Comparison of ENCODE assay signal across 18 cellular contexts in the genomic region with DNA sequence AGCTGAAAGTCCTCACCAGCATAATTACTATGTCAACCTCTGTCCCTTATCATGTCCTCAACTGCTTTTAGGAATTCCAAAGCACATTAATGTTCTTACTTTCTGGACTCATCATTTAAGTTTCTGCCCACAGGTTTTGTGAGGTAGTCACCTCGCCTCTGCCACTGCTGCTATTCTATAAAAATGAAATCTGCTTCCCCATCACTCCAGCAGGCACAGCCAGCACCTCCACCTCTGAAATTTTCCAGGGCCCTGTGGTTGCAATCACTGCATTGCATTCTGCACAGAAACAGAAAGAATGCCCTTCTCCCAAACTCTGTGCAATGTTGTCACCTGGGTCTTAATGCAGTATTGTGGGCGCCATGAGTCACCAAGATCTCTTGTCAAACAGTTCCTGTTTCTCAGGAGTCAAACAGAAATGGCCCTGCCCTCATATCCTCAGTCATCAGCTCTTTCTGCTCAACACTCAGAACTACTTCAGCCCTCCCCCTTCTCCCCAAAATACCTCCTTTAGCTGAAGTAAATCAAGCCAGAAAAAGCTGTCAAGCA.
DNase-seq lines count a peak whose midpoint lies in the region; ATAC-seq and TF ChIP-seq lines count a peak whose summit lies in the region.
"Had no signal": no experiment of that assay in that cellular context is flagged by ENCODE, and none has a peak within 500 bp of the region (broad histone marks: within the 10 kb centered on the region; RNA-seq: fewer than 3 reads in every experiment).

No MANE protein-coding gene starts in this region.

- H3K9ac ChIP-seq in adipocyte (ENCODE audit: low read length) = no peak overlapping the region

- CTCF ChIA-PET in Calu3 (lab: Charles Lee) = no interaction called here

- H3K4me3 ChIP-seq in adipocyte (ENCODE audit: low read length) (no peak overlapping the region), spleen (no peak overlapping the region)
- H3K4me3 ChIP-seq: heart left ventricle, right atrium auricular region had no signal

- H3K27me3 ChIP-seq in adipocyte (replicated peaks; ENCODE audit: control insufficient read depth, insufficient read depth, low read length) (no peaks in the 10 kb centered on the region), foreskin keratinocyte (no peaks in the 10 kb centered on the region), spleen (replicated peaks in 1 of 7) (no peaks in the 10 kb centered on the region)
- H3K27me3 ChIP-seq: heart left ventricle, neutrophil, right atrium auricular region had no signal

- intact Hi-C loops in Calu3 (cut with micrococcal nuclease; ENCODE audit: unreplicated experiment) = no loop called here
- intact Hi-C loops in left colon (cut with DNase I, micrococcal nuclease) = no loop called here
- intact Hi-C loops in spleen (cut with DNase I; ENCODE audit: low total_unique reads) = no loop called here

- H3K4me3 Mint-ChIP-seq in Calu3 (ENCODE audit: low read depth, unreplicated experiment) = no peak overlapping the region
- H3K4me3 Mint-ChIP-seq: CD4-positive, alpha-beta T cell had no signal

- no peaks in the 10 kb centered on the region for H3K9me3 ChIP-seq in adipocyte (ENCODE audit: control insufficient read depth, low read length)
- no peaks in the 10 kb centered on the region for H3K9me3 ChIP-seq in spleen
- H3K9me3 ChIP-seq: heart left ventricle, neutrophil, right atrium auricular region had no signal

- H3K4me1 Mint-ChIP-seq in Calu3 (ENCODE audit: low read depth, unreplicated experiment) = peaks cover 23% of the 10 kb centered on the region

- H3K36me3 Mint-ChIP-seq in Calu3 (ENCODE audit: insufficient read depth, unreplicated experiment) = no peaks in the 10 kb centered on the region

- no peak for TF ChIP-seq CTCF in Calu3 (IDR thresholded peaks at IDR 0.05; ENCODE audit: unreplicated experiment)
- TF ChIP-seq CTCF in foreskin keratinocyte (conservative IDR thresholded peaks at IDR 0.05) = no peak
- TF ChIP-seq CTCF in spleen (IDR thresholded peaks at IDR 0.05 in 8 of 11, conservative IDR thresholded peaks at IDR 0.05 in 3 of 11) = no peak

- H3K4me1 ChIP-seq in adipocyte (ENCODE audit: control insufficient read depth, insufficient read depth, low read length) (peaks cover 2% of the 10 kb centered on the region), foreskin keratinocyte (no peaks in the 10 kb centered on the region), spleen (no peaks in the 10 kb centered on the region)

- no peak for TF ChIP-seq POLR2A in spleen (IDR thresholded peaks at IDR 0.05)

- ATAC-seq in foreskin keratinocyte (peak; percentile 80), left colon (no peak)
- ATAC-seq: heart left ventricle had no signal

- H3K27ac Mint-ChIP-seq in Calu3 (ENCODE audit: unreplicated experiment) = no peak overlapping the region
- H3K27ac Mint-ChIP-seq: CD4-positive, alpha-beta T cell had no signal

- H3K36me3 ChIP-seq in adipocyte (ENCODE audit: control insufficient read depth, insufficient read depth, low read length, severe bottlenecking) (no peaks in the 10 kb centered on the region), spleen (no peaks in the 10 kb centered on the region)
- H3K36me3 ChIP-seq: heart left ventricle, neutrophil, right atrium auricular region had no signal

- WGBS in spleen, 5 donors = 56 to 81% (median 61%) methylated on average over 2 of the region's 2 CpGs

- no peaks in the 10 kb centered on the region for H3K27me3 Mint-ChIP-seq in Calu3 (ENCODE audit: unreplicated experiment)
- H3K27me3 Mint-ChIP-seq: CD4-positive, alpha-beta T cell had no signal

- DNase-seq in Calu3 (peak; percentile 12), LHCN-M2 (ENCODE audit: low read depth) (peak; percentile 30), adipocyte (ENCODE audit: low read depth) (peak; percentile 13), foreskin keratinocyte (peak in 1 of 2 donors; percentile 39), left colon (no peak), DMS153 (lab: John Stamatoyannopoulos, UW) (no peak), DMS 273 (lab: John Stamatoyannopoulos, UW; ENCODE audit: unreplicated experiment) (no peak), spleen (no peak)
- DNase-seq: ACHN; CD4-positive, alpha-beta T cell; heart left ventricle; midbrain; NCI-H1930; NCI-H524; RPMI8226; T-helper 1 cell had no signal

- H3K27ac ChIP-seq in foreskin keratinocyte (no peak overlapping the region), spleen (no peak overlapping the region)
- H3K27ac ChIP-seq: heart left ventricle, neutrophil, right atrium auricular region had no signal

- no peaks in the 10 kb centered on the region for H3K9me3 Mint-ChIP-seq in Calu3 (ENCODE audit: low read depth, unreplicated experiment)

- no TSS peak for BruUV-seq in Calu3 (replicated peaks; lab: Mats Ljungman, UMichigan)

Comparison
In these comparisons a context has a peak if more than half of its experiments do, and no peak if none do; other contexts are left out.
1. DNase-seq: peak in Calu3 (single experiment), LHCN-M2 (single experiment) and adipocyte (single experiment); none in left colon (0 of 2), DMS153 (single experiment), DMS 273 (single experiment) and spleen (single experiment).